In genomic region chr1:15426492-15427279, GRCh38 we compare ENCODE assay signal across 9 cellular contexts. TPM values are rescaled to one million over a fixed set of nuclear protein-coding genes. Genes with fewer than 3 reads are reported as not detected.
DNase-seq lines count a peak whose midpoint lies in the region; ATAC-seq, FAIRE-seq and TF ChIP-seq lines count a peak whose summit lies in the region.
"Had no signal": no experiment of that assay in that cellular context is flagged by ENCODE, and none has a peak within 500 bp of the region (broad histone marks: within the 10 kb centered on the region; RNA-seq: fewer than 3 reads in every experiment).

No MANE protein-coding gene starts in this region.

- CTCF ChIA-PET in IMR-90 (lab: Yijun Ruan, JAX), result interaction anchor here (0.6 to 2.1 kb wide), 9 partner anchors 9 to 456 kb away, joined by 3 to 13 read pairs (median 3); no protein-coding TSS in a partner anchor

- no peak overlapping the region for H3K4me2 ChIP-seq in IMR-90 (ENCODE audit: low read depth, low read length)

- H3K4ac ChIP-seq in IMR-90 (ENCODE audit: low read depth, low read length), result peak overlapping the region; percentile 55

- H2BK5ac ChIP-seq in IMR-90 (ENCODE audit: low read depth, low read length, poor library complexity, severe bottlenecking), result peak overlapping the region; percentile 32

- H3K23ac ChIP-seq in IMR-90 (ENCODE audit: low read depth, low read length), result no peak overlapping the region

- 71% methylated on average over 13 of the region's 30 CpGs; no CpG with 5 or more reads in 1 of the 2 experiments for WGBS in IMR-90 (ENCODE audit: extremely low coverage in 2 of 2, insufficient read length in 1 of 2), 2 experiments
- 64 to 87% (median 78%) methylated on average over 20 to 30 of the region's 30 CpGs for WGBS in spleen, 5 donors

- ATAC-seq in IMR-90 (ENCODE audit: low read depth) (peak; percentile 63), left cardiac atrium (peak; percentile 54 to 78), HG03039 (IDR thresholded peaks at IDR 0.05; ENCODE audit: unreplicated experiment) (no peak)
- ATAC-seq in activated T-helper 17 cell treated with anti-CD3 and anti-CD28 coated beads, Interleukin-2, amount 50 U/mL, for 72 hours (replicated peaks), result no peak

- FAIRE-seq in frontal cortex (lab: Jason Lieb, UNC), result no peak

- BruUV-seq in IMR-90 (replicated peaks; lab: Mats Ljungman, UMichigan), result no TSS peak

- H3K18ac ChIP-seq in IMR-90 (ENCODE audit: low read depth, low read length), result no peak overlapping the region

- H3K9ac ChIP-seq in IMR-90 (ENCODE audit: low read depth, low read length), result no peak overlapping the region

- dilution Hi-C loops in IMR-90 (cut with HindIII; ENCODE audit: low sequenced_read_pairs, unreplicated experiment), result no loop called here

- TF ChIP-seq RAD21 in IMR-90 (IDR thresholded peaks at IDR 0.05; ENCODE audit: low read length), result no peak

- TF ChIP-seq CTCF in IMR-90 (conservative IDR thresholded peaks at IDR 0.05; ENCODE audit: low read depth, low read length), result 0 out of 2 replicates have a peak, but pooled peaks have one; percentile 3
- TF ChIP-seq CTCF in spleen (IDR thresholded peaks at IDR 0.05 in 8 of 11, conservative IDR thresholded peaks at IDR 0.05 in 3 of 11), result peak in 7 of 11 experiments; percentile 20 to 47 (median 31)

- intact Hi-C loops in IMR-90 (cut with micrococcal nuclease) (no loop called here), left cardiac atrium (cut with DNase I) (no loop called here), spleen (cut with DNase I; ENCODE audit: low total_unique reads) (no loop called here)

- H2AFZ ChIP-seq in IMR-90 (replicated peaks; ENCODE audit: low read length, poor library complexity), result peak overlapping the region; percentile 81

- no peak overlapping the region for H3K4me3 ChIP-seq in IMR-90 (ENCODE audit: insufficient read depth, low read depth, low read length)
- H3K4me3 ChIP-seq in spleen, result no peak overlapping the region

- H3K79me1 ChIP-seq in IMR-90 (ENCODE audit: low read depth in 1 of 2, low read length in 2 of 2), result peaks cover 4 to 42% of the 10 kb centered on the region in 2 experiments; a peak in 2 of 4 replicates

- H3K56ac ChIP-seq in IMR-90 (ENCODE audit: extremely low read depth, insufficient read depth, low read length), result no peak overlapping the region

- POLR2A ChIA-PET in IMR-90 (lab: Charles Lee; ENCODE audit: unreplicated experiment), result no interaction called here

- H3K27ac ChIP-seq in IMR-90 (ENCODE audit: insufficient read depth, low read length) (peak overlapping the region; percentile 16; the same call in 1 of the 2 replicates), spleen (peak overlapping the region in 7 of 8 donors; percentile 6 to 49 (median 33))

- no peak overlapping the region for H2BK20ac ChIP-seq in IMR-90 (ENCODE audit: low read depth, low read length)

- peak overlapping the region; percentile 27; the same call in 1 of the 2 replicates for H4K91ac ChIP-seq in IMR-90 (ENCODE audit: insufficient read depth, low read depth, low read length)

- H2BK15ac ChIP-seq in IMR-90 (ENCODE audit: low read depth, low read length), result no peak overlapping the region

- DNase-seq in IMR-90 (peak; percentile 57), left cardiac atrium (no peak), spleen (no peak), amniotic stem cell (lab: John Stamatoyannopoulos, UW) (no peak), NCI-H2029 (lab: John Stamatoyannopoulos, UW) (no peak), frontal cortex (ENCODE audit: low spot score in 2 of 2) (no peak)
- DNase-seq: activated CD8-positive, alpha-beta memory T cell treated with anti-CD3 and anti-CD28 coated beads for 24 hours had no signal

- H3K9me3 ChIP-seq in IMR-90 (ENCODE audit: control insufficient read depth, insufficient read depth, low read length), result no peaks in the 10 kb centered on the region
- no peaks in the 10 kb centered on the region for H3K9me3 ChIP-seq in spleen

- H3K36me3 ChIP-seq in IMR-90 (ENCODE audit: control insufficient read depth, insufficient read depth, low read length), result peaks cover 9% of the 10 kb centered on the region
- peaks cover 0 to 100% (median 56%) of the 10 kb centered on the region in 6 donors for H3K36me3 ChIP-seq in spleen

- H3K27ac Mint-ChIP-seq in activated T-helper 17 cell treated with anti-CD3 and anti-CD28 coated beads, Interleukin-2, amount 50 U/mL, for 72 hours, result peak overlapping the region; percentile 87

- H3K4me3 Mint-ChIP-seq in activated T-helper 17 cell treated with anti-CD3 and anti-CD28 coated beads, Interleukin-2, amount 50 U/mL, for 72 hours, result no peak overlapping the region

- H4K8ac ChIP-seq in IMR-90 (ENCODE audit: low read depth in 2 of 2, low read length in 2 of 2), result no peak overlapping the region

- peaks cover 9% of the 10 kb centered on the region for H3K4me1 Mint-ChIP-seq in activated T-helper 17 cell treated with anti-CD3 and anti-CD28 coated beads, Interleukin-2, amount 50 U/mL, for 72 hours

- H3K9me3 Mint-ChIP-seq in activated T-helper 17 cell treated with anti-CD3 and anti-CD28 coated beads, Interleukin-2, amount 50 U/mL, for 72 hours, result no peaks in the 10 kb centered on the region

- no peaks in the 10 kb centered on the region for H3K27me3 Mint-ChIP-seq in activated T-helper 17 cell treated with anti-CD3 and anti-CD28 coated beads, Interleukin-2, amount 50 U/mL, for 72 hours

- no peak overlapping the region for H3K14ac ChIP-seq in IMR-90 (replicated peaks; ENCODE audit: low read depth, low read length)

- no peak for TF ChIP-seq POLR2A in IMR-90 (IDR thresholded peaks at IDR 0.05; ENCODE audit: low read depth, low read length)
- no peak for TF ChIP-seq POLR2A in spleen (IDR thresholded peaks at IDR 0.05)

- H2AK9ac ChIP-seq in IMR-90 (replicated peaks; ENCODE audit: low read depth, low read length, poor library complexity), result peak overlapping the region; percentile 77

- H3K36me3 Mint-ChIP-seq in activated T-helper 17 cell treated with anti-CD3 and anti-CD28 coated beads, Interleukin-2, amount 50 U/mL, for 72 hours (ENCODE audit: low read depth), result peaks cover 52% of the 10 kb centered on the region

- H3K27me3 ChIP-seq in IMR-90 (ENCODE audit: control insufficient read depth, insufficient read depth, low read length), result no peaks in the 10 kb centered on the region
- H3K27me3 ChIP-seq in spleen (replicated peaks in 1 of 7), result no peaks in the 10 kb centered on the region

- H4K20me1 ChIP-seq in IMR-90 (ENCODE audit: insufficient read depth, low read length), result peaks cover 16% of the 10 kb centered on the region

- in situ Hi-C loops in IMR-90 (cut with MboI; ENCODE audit: low sequenced_read_pairs), result loop anchor here (5.0 to 10.0 kb wide), 2 partner anchors 99 to 272 kb away; partner anchors contain the start of gene TMEM51

- peaks cover 11% of the 10 kb centered on the region for H3K9me1 ChIP-seq in IMR-90 (ENCODE audit: insufficient read depth, low read length)

- H2BK120ac ChIP-seq in IMR-90 (ENCODE audit: low read depth, low read length), result peak overlapping the region; percentile 8; the same call in 1 of the 2 replicates

- no peak overlapping the region for H4K5ac ChIP-seq in IMR-90 (ENCODE audit: low read depth, low read length)

- H3K4me1 ChIP-seq in IMR-90 (ENCODE audit: control insufficient read depth, insufficient read depth, low read length) (peaks cover 16% of the 10 kb centered on the region), spleen (peaks cover 8 to 99% (median 43%) of the 10 kb centered on the region in 6 donors)

- peak overlapping the region; percentile 64 for H2AK5ac ChIP-seq in IMR-90 (ENCODE audit: low read depth, low read length)

TF ChIP-seq in IMR-90, 13 proteins besides CTCF, POLR2A, EP300 and RAD21:
- TF ChIP-seq SMC3 (IDR thresholded peaks at IDR 0.05; ENCODE audit: low read depth, low read length) (no peak), MAZ (IDR thresholded peaks at IDR 0.05; ENCODE audit: borderline replicate concordance, low read depth, low read length) (peak; percentile 30; the same call in 1 of the 2 replicates), FOS (IDR thresholded peaks at IDR 0.05; ENCODE audit: low read depth, low read length) (peak; percentile 63), RFX5 (IDR thresholded peaks at IDR 0.05; ENCODE audit: low read depth, low read length) (no peak)

RNA-seq across cellular contexts. Expression of gene CTRC, which starts 11.6 kb away (rescaled TPM):
- total RNA-seq in IMR-90 (2012; rRNA removed), result not detected in 2 replicates
- polyA plus RNA-seq in IMR-90 (2012; rRNA removed), result not detected in 2 replicates
- polyA plus RNA-seq in IMR-90 (2012; cell fraction: cytosol; rRNA removed), result not detected in 2 replicates
- polyA plus RNA-seq in IMR-90 (2012; cell fraction: nucleus; rRNA removed; ENCODE audit: low replicate concordance), result 0.86 and 1.7 TPM in 2 replicates
- not detected for total RNA-seq in activated T-helper 17 cell treated with anti-CD3 and anti-CD28 coated beads, Interleukin-2, amount 50 U/mL, for 72 hours
- total RNA-seq in left cardiac atrium, result not detected
- 1 to 10 TPM in 3 of 7 donors, under 1 TPM in 1, not detected in 3; 0.51 to 5.1 (median 2.1) TPM for total RNA-seq in spleen
- 1 to 10 TPM; 1.3 to 7.5 (median 3.5) TPM for polyA plus RNA-seq in spleen
- total RNA-seq in frontal cortex, result not detected

RNA-seq across cellular contexts. Expression of gene EFHD2, which starts 17.0 kb away (rescaled TPM):
- total RNA-seq in IMR-90 (2012; rRNA removed) (22.6 and 23.1 TPM in 2 replicates), left cardiac atrium (10 to 100 TPM; 19.1 to 24.0 TPM), spleen (100 to 1,000 TPM; 131 to 226 (median 164) TPM), frontal cortex (5.3 TPM)
- polyA plus RNA-seq in IMR-90 (2012; rRNA removed) (58.9 and 72.7 TPM in 2 replicates), spleen (100 to 1,000 TPM in 1 of 3 donors, 10 to 100 TPM in 2; 81.8 to 148 (median 87.1) TPM)
- polyA plus RNA-seq in IMR-90 (2012; cell fraction: cytosol; rRNA removed), result 59.0 and 96.1 TPM in 2 replicates
- polyA plus RNA-seq in IMR-90 (2012; cell fraction: nucleus; rRNA removed; ENCODE audit: low replicate concordance), result 77.3 and 108 TPM in 2 replicates
- 10 to 100 TPM; 44.6 to 90.4 TPM for total RNA-seq in activated T-helper 17 cell treated with anti-CD3 and anti-CD28 coated beads, Interleukin-2, amount 50 U/mL, for 72 hours

RNA-seq across cellular contexts. Expression of gene CELA2A, which starts 29.8 kb away (rescaled TPM):
- not detected in 2 replicates for total RNA-seq in IMR-90 (2012; rRNA removed)
- not detected in 2 replicates for polyA plus RNA-seq in IMR-90 (2012; rRNA removed)
- not detected in 2 replicates for polyA plus RNA-seq in IMR-90 (2012; cell fraction: cytosol; rRNA removed)
- not detected in 2 replicates for polyA plus RNA-seq in IMR-90 (2012; cell fraction: nucleus; rRNA removed; ENCODE audit: low replicate concordance)
- not detected for total RNA-seq in activated T-helper 17 cell treated with anti-CD3 and anti-CD28 coated beads, Interleukin-2, amount 50 U/mL, for 72 hours
- not detected for total RNA-seq in left cardiac atrium
- under 1 TPM in 3 of 7 donors, not detected in 4; 0.40 to 0.79 (median 0.40) TPM for total RNA-seq in spleen
- under 1 TPM; 0.09 to 0.20 (median 0.16) TPM for polyA plus RNA-seq in spleen
- total RNA-seq in frontal cortex, result not detected

RNA-seq across cellular contexts. Expression of gene CELA2B, which starts 49.2 kb away (rescaled TPM):
- total RNA-seq in IMR-90 (2012; rRNA removed), result not detected in 2 replicates
- not detected in 2 replicates for polyA plus RNA-seq in IMR-90 (2012; rRNA removed)
- 0.05 TPM in 1 of 2 replicates, not detected in the other for polyA plus RNA-seq in IMR-90 (2012; cell fraction: cytosol; rRNA removed)
- not detected in 2 replicates for polyA plus RNA-seq in IMR-90 (2012; cell fraction: nucleus; rRNA removed; ENCODE audit: low replicate concordance)
- not detected for total RNA-seq in activated T-helper 17 cell treated with anti-CD3 and anti-CD28 coated beads, Interleukin-2, amount 50 U/mL, for 72 hours
- not detected for total RNA-seq in left cardiac atrium
- total RNA-seq in spleen, result not detected
- under 1 TPM in 1 of 3 donors, not detected in 2; 0.14 TPM for polyA plus RNA-seq in spleen
- not detected for total RNA-seq in frontal cortex

Comparison
In these comparisons a context has a peak if more than half of its experiments do, and no peak if none do; other contexts are left out.
1. ATAC-seq: peak in IMR-90 (single experiment) and left cardiac atrium (2 of 2); none in activated T-helper 17 cell treated with anti-CD3 and anti-CD28 coated beads, Interleukin-2, amount 50 U/mL, for 72 hours (single experiment) and HG03039 (single experiment).